28 cellular contexts compared by ENCODE assay signal in the genomic region with DNA sequence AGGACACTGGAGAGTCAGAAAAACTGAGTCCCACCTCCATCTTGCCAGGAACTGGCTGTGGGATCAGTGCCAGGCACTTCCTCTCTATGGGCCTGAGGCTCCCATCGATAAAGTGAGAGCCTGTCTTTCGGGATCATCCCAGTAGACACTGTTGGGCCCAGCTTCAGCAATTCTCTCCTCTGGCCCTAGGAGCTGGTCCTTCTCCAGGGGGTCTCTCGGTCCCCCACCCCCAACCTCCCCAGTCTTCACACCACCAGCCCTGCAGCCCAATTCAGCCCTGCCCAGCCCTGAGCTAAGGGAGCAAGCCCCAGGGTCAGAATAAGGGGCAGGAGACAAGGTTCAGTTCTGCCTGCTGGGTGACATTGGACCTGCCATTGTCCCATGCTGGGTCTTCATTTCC. TPM values are rescaled to one million over a fixed set of nuclear protein-coding genes. Genes with fewer than 3 reads are reported as not detected.
"Had no signal": no experiment of that assay in that cellular context is flagged by ENCODE, and none has a peak within 500 bp of the region (broad histone marks: within the 10 kb centered on the region; RNA-seq: fewer than 3 reads in every experiment).

No MANE protein-coding gene starts in this region.

- H3K4me1 ChIP-seq: ascending aorta, body of pancreas had no signal

- H3K9me3 Mint-ChIP-seq: activated CD4-positive, alpha-beta memory T cell treated with anti-CD3 and anti-CD28 coated beads for 36 hours; activated CD4-positive, alpha-beta T cell treated with anti-CD3 and anti-CD28 coated beads, Interleukin-2, amount 10 ng/mL, durations not matched to agents 7 days and 5 days; activated naive CD8-positive, alpha-beta T cell treated with anti-CD3 and anti-CD28 coated beads, Interleukin-2, amount 50 U/mL, for 24 hours had no signal

- H3K27ac ChIP-seq: ascending aorta, body of pancreas, SK-N-MC, VCaP had no signal

- H3K4me3 ChIP-seq: ascending aorta, body of pancreas, SK-N-MC had no signal

- H3K36me3 Mint-ChIP-seq: activated CD4-positive, alpha-beta memory T cell treated with anti-CD3 and anti-CD28 coated beads for 36 hours had no signal

- H3K9me3 ChIP-seq: ascending aorta, body of pancreas had no signal

- DNase-seq: activated CD4-positive, alpha-beta memory T cell treated with anti-CD3 and anti-CD28 coated beads for 36 hours; activated CD4-positive, alpha-beta T cell treated with anti-CD3 and anti-CD28 coated beads, Interleukin-2, amount 10 ng/mL, durations not matched to agents 7 days and 5 days; activated CD4-positive, CD25-positive, alpha-beta regulatory T cell; activated naive CD4-positive, alpha-beta T cell treated with anti-CD3 and anti-CD28 coated beads, Interleukin-2, amount 50 U/mL, for 16 hours; activated naive CD8-positive, alpha-beta T cell treated with anti-CD3 and anti-CD28 coated beads, Interleukin-2, amount 50 U/mL, for 24 hours; amniotic stem cell; body of pancreas; central memory CD4-positive, alpha-beta T cell; KG1; NCI-H1092; NCI-H1417 treated with DMSO at 0.1 percent for 48 hours; NCI-H1694; NCI-H2029; NCI-H2107; NCI-H2171 treated with DMSO at 0.1 percent for 48 hours; NCI-H226; NCI-H526; NK-92 treated with Interleukin-12 subunit alpha and Interleukin-12 subunit beta, amount 100 ng/mL, for 24 hours; OCI-M1; RPMI8226; T-helper 1 cell had no signal

- H3K4me3 Mint-ChIP-seq: activated CD4-positive, alpha-beta memory T cell treated with anti-CD3 and anti-CD28 coated beads for 36 hours; activated CD4-positive, alpha-beta T cell treated with anti-CD3 and anti-CD28 coated beads, Interleukin-2, amount 10 ng/mL, durations not matched to agents 7 days and 5 days; activated naive CD8-positive, alpha-beta T cell treated with anti-CD3 and anti-CD28 coated beads, Interleukin-2, amount 50 U/mL, for 24 hours had no signal

- H3K27ac Mint-ChIP-seq: activated CD4-positive, alpha-beta memory T cell treated with anti-CD3 and anti-CD28 coated beads for 36 hours; activated CD4-positive, alpha-beta T cell treated with anti-CD3 and anti-CD28 coated beads, Interleukin-2, amount 10 ng/mL, durations not matched to agents 7 days and 5 days; activated naive CD8-positive, alpha-beta T cell treated with anti-CD3 and anti-CD28 coated beads, Interleukin-2, amount 50 U/mL, for 24 hours had no signal

- H3K27me3 Mint-ChIP-seq: activated CD4-positive, alpha-beta memory T cell treated with anti-CD3 and anti-CD28 coated beads for 36 hours; activated CD4-positive, alpha-beta T cell treated with anti-CD3 and anti-CD28 coated beads, Interleukin-2, amount 10 ng/mL, durations not matched to agents 7 days and 5 days; activated naive CD8-positive, alpha-beta T cell treated with anti-CD3 and anti-CD28 coated beads, Interleukin-2, amount 50 U/mL, for 24 hours had no signal

- H3K36me3 ChIP-seq: ascending aorta had no signal

- ATAC-seq: activated naive CD8-positive, alpha-beta T cell treated with anti-CD3 and anti-CD28 coated beads, Interleukin-2, amount 50 U/mL, for 24 hours; body of pancreas; Panc1; Right ventricle myocardium inferior had no signal

- H3K27me3 ChIP-seq: ascending aorta, body of pancreas had no signal

RNA-seq across cellular contexts. Expression of a gene that starts 4.5 kb away (rescaled TPM):
- total RNA-seq: activated CD4-positive, alpha-beta memory T cell treated with anti-CD3 and anti-CD28 coated beads for 36 hours; activated CD4-positive, alpha-beta T cell treated with anti-CD3 and anti-CD28 coated beads, Interleukin-2, amount 10 ng/mL, durations not matched to agents 7 days and 5 days; ascending aorta; body of pancreas; NCI-H460; Right ventricle myocardium inferior; T-helper 2 cell treated with Interferon-gamma antibody and Interleukin-4, amounts not matched to agents 100 ng/mL and 5 ng/mL, for 36 hours had no signal
